ENCODE assay signal across 9 cellular contexts in the genomic region with DNA sequence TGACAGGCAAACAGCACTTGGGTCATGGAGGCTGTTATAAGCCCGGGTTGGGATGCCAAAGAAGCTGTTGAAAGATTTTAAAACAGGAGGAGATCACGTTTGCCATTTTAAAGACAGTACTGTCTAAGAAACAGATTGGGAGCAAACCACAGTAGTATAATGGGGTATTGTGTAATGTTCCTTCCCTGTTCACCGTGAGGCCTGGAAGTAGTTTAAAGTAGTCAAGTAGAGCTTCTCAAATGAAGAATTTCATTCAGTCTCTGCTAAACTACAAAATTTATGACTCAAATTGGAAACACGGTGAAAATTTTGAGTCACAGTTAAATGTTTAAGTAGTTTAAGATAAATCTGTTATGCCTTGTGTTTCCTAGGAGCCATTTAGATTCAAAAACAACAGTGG. TPM values are rescaled to one million over a fixed set of nuclear protein-coding genes. Genes with fewer than 3 reads are reported as not detected.
DNase-seq lines count a peak whose midpoint lies in the region; ATAC-seq and TF ChIP-seq lines count a peak whose summit lies in the region.
"Had no signal": no experiment of that assay in that cellular context is flagged by ENCODE, and none has a peak within 500 bp of the region (broad histone marks: within the 10 kb centered on the region; RNA-seq: fewer than 3 reads in every experiment).

No MANE protein-coding gene starts in this region.

- peak overlapping the region; percentile 28 for H3K4me2 ChIP-seq in fibroblast of lung (ENCODE audit: extremely low read depth, insufficient read depth, low read length)

- no peaks in the 10 kb centered on the region for H3K27me3 ChIP-seq in fibroblast of lung (ENCODE audit: control insufficient read depth, insufficient read depth, low read length)

- no peak overlapping the region for H3K4me3 ChIP-seq in fibroblast of lung (replicated peaks in 1 of 4; ENCODE audit: control extremely low read depth in 1 of 4, insufficient read depth in 1 of 4, low read depth in 3 of 4, low read length in 4 of 4)

- no peak overlapping the region for H3K9ac ChIP-seq in fibroblast of lung (ENCODE audit: insufficient read depth, low read length)

- peaks cover 15% of the 10 kb centered on the region for H3K4me1 ChIP-seq in fibroblast of lung (ENCODE audit: control insufficient read depth, extremely low read depth, insufficient read depth, low read length)

- H4K20me1 ChIP-seq in fibroblast of lung (ENCODE audit: control insufficient read depth, extremely low read depth, insufficient read depth, low read length) = no peaks in the 10 kb centered on the region

- in situ Hi-C loops in SK-MEL-5 (cut with HindIII; ENCODE audit: low pct_unique_long_range_greater_than_20kb, low sequenced_read_pairs) = no loop called here

- H2AFZ ChIP-seq in fibroblast of lung (ENCODE audit: low read length) = no peak overlapping the region

- peak; percentile 79 for DNase-seq in EL
- DNase-seq in SK-MEL-5 (ENCODE audit: low read depth, low spot score) = peak; percentile 88
- DNase-seq in fibroblast of lung (ENCODE audit: low read depth in 2 of 2) = peak; percentile 76 to 89
- DNase-seq in sciatic nerve (ENCODE audit: low spot score) = no peak
- no peak for DNase-seq in NCI-H1048 (lab: John Stamatoyannopoulos, UW)
- no peak for DNase-seq in NK-92 (lab: John Stamatoyannopoulos, UW; ENCODE audit: unreplicated experiment)
- no peak for DNase-seq in NCI-H2171 (lab: John Stamatoyannopoulos, UW)
- no peak for DNase-seq in nucleus accumbens (lab: John Stamatoyannopoulos, UW)
- DNase-seq: NCI-H526 treated with DMSO at 0.1 percent for 48 hours had no signal

- peaks cover 83% of the 10 kb centered on the region for H3K79me2 ChIP-seq in fibroblast of lung (ENCODE audit: control insufficient read depth, insufficient read depth, low read length)

- no peaks in the 10 kb centered on the region for H3K9me3 ChIP-seq in fibroblast of lung (ENCODE audit: control insufficient read depth, insufficient read depth, low read depth, low read length)

- peak overlapping the region; percentile 53 for H3K27ac ChIP-seq in fibroblast of lung (ENCODE audit: insufficient read depth, low read length)

- ATAC-seq in sciatic nerve = peak; percentile 96

- intact Hi-C loops in sciatic nerve (cut with DNase I) = no loop called here

- peaks cover 8% of the 10 kb centered on the region for H3K36me3 ChIP-seq in fibroblast of lung (ENCODE audit: control insufficient read depth, insufficient read depth, low read length)

- TF ChIP-seq CTCF in fibroblast of lung (conservative IDR thresholded peaks at IDR 0.05 in 1 of 2, IDR thresholded peaks at IDR 0.05 in 1 of 2; ENCODE audit: low read depth in 1 of 2, low read length in 2 of 2) = no peak

RNA-seq across cellular contexts. Expression of gene ATP2A2, which starts 35.8 kb away (rescaled TPM):
- 131 and 141 TPM in 2 replicates for total RNA-seq in SK-MEL-5 (2014; rRNA removed; shearing (Covaris generic))
- polyA plus RNA-seq in SK-MEL-5 (2015; cell fraction: cytosol; rRNA removed) = 252 and 330 TPM in 2 replicates
- polyA plus RNA-seq in SK-MEL-5 (2015; cell fraction: nucleus; rRNA removed) = 253 and 317 TPM in 2 replicates
- total RNA-seq in fibroblast of lung (119 and 151 TPM in 2 replicates), sciatic nerve (131 TPM)
- polyA plus RNA-seq in fibroblast of lung = 203 and 216 TPM in 2 replicates
- 201 and 225 TPM in 2 replicates for polyA plus RNA-seq in fibroblast of lung (2012)
- polyA minus RNA-seq in fibroblast of lung (ENCODE audit: low replicate concordance) = 322 and 360 TPM in 2 replicates

Comparison
In these comparisons a context has a peak if more than half of its experiments do, and no peak if none do; other contexts are left out.
1. DNase-seq: peak in EL (single experiment), SK-MEL-5 (single experiment) and fibroblast of lung (2 of 2); none in sciatic nerve (single experiment), NCI-H1048 (single experiment), NK-92 (single experiment), NCI-H2171 (single experiment) and nucleus accumbens (0 of 56).